In the genomic region with DNA sequence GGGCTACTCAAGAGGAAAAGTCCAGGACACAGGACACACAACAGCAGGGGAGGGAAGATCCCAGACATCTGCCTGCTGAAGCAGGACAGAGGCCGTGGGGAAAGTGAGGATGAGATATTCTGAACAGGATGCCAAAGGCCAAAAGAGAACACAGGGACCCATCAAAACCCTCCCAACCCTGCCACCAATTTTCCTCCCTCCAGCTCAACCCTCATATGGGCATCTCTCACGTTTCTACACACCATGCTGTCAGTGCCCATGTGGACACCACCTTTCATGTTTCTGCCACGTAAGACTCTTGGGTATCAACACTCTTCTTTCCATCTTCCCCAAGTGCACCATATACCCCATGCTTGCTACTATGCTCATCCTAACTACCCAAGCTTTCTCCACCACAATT, we compare ENCODE assay signal across 16 cellular contexts.
DNase-seq lines count a peak whose midpoint lies in the region; ATAC-seq and TF ChIP-seq lines count a peak whose summit lies in the region.
"Had no signal": no experiment of that assay in that cellular context is flagged by ENCODE, and none has a peak within 500 bp of the region (broad histone marks: within the 10 kb centered on the region; RNA-seq: fewer than 3 reads in every experiment).

No MANE protein-coding gene starts in this region.

- in situ Hi-C loops in transverse colon (cut with MboI; ENCODE audit: low pct_ligation_motif_present in 1 of 4, low pct_unique_long_range_greater_than_20kb in 1 of 4, low sequenced_read_pairs in 3 of 4), result no loop called here

- TF ChIP-seq CTCF in esophagus muscularis mucosa (IDR thresholded peaks at IDR 0.05) (no peak), osteocyte (IDR thresholded peaks at IDR 0.05) (no peak), transverse colon (IDR thresholded peaks at IDR 0.05) (no peak), heart left ventricle (IDR thresholded peaks at IDR 0.05) (no peak)

- no peaks in the 10 kb centered on the region for H3K36me3 ChIP-seq in ACC112 (ENCODE audit: insufficient read depth, low read length)
- H3K36me3 ChIP-seq in esophagus muscularis mucosa, result no peaks in the 10 kb centered on the region
- H3K36me3 ChIP-seq in transverse colon, result no peaks in the 10 kb centered on the region
- H3K36me3 ChIP-seq in heart left ventricle, result no peaks in the 10 kb centered on the region
- H3K36me3 ChIP-seq: BLaER1 had no signal

- TF ChIP-seq POLR2A in esophagus muscularis mucosa (IDR thresholded peaks at IDR 0.05; ENCODE audit: low read depth), result no peak
- TF ChIP-seq POLR2A in transverse colon (IDR thresholded peaks at IDR 0.05), result no peak
- TF ChIP-seq POLR2A in heart left ventricle (IDR thresholded peaks at IDR 0.05), result no peak

- H2AFZ ChIP-seq in ACC112 (ENCODE audit: low read length, unreplicated experiment), result no peak overlapping the region
- H2AFZ ChIP-seq: GM23338 had no signal

- H3K4me3 Mint-ChIP-seq in osteocyte (ENCODE audit: unreplicated experiment), result no peak overlapping the region
- H3K4me3 Mint-ChIP-seq: CD8-positive, alpha-beta memory T cell; GM23338 had no signal

- intact Hi-C loops in esophagus muscularis mucosa (cut with DNase I) (no loop called here), transverse colon (cut with DNase I; ENCODE audit: low total_unique reads) (no loop called here), heart left ventricle (cut with DNase I) (no loop called here)

- no peaks in the 10 kb centered on the region for H3K36me3 Mint-ChIP-seq in osteocyte (ENCODE audit: unreplicated experiment)
- H3K36me3 Mint-ChIP-seq: CD8-positive, alpha-beta memory T cell had no signal

- no peak overlapping the region for H3K27ac Mint-ChIP-seq in osteocyte (ENCODE audit: unreplicated experiment)
- H3K27ac Mint-ChIP-seq: CD8-positive, alpha-beta memory T cell; GM23338 had no signal

- DNase-seq in esophagus muscularis mucosa (ENCODE audit: extremely low spot score), result peak; percentile 66
- DNase-seq in osteocyte (ENCODE audit: extremely low spot score, unreplicated experiment), result peak; percentile 25
- DNase-seq in transverse colon, result no peak
- DNase-seq in GF-D8 (lab: John Stamatoyannopoulos, UW), result no peak
- no peak for DNase-seq in heart left ventricle
- no peak for DNase-seq in COR-L47 (lab: John Stamatoyannopoulos, UW)
- DNase-seq: AML-193; CD8-positive, alpha-beta memory T cell; DMS 273 treated with DMSO at 0.1 percent for 48 hours; DMS79 treated with DMSO at 0.1 percent for 48 hours; EL; H7 had no signal

- H3K27me3 Mint-ChIP-seq in osteocyte (ENCODE audit: unreplicated experiment), result peaks cover 21% of the 10 kb centered on the region

- H3K4me1 ChIP-seq in ACC112 (ENCODE audit: control insufficient read depth, insufficient read depth, low read length, unreplicated experiment) (no peaks in the 10 kb centered on the region), esophagus muscularis mucosa (no peaks in the 10 kb centered on the region), transverse colon (peaks cover 0 to 5% (median 0%) of the 10 kb centered on the region in 4 donors), heart left ventricle (peaks cover 0 to 10% (median 0%) of the 10 kb centered on the region in 12 donors)

- peaks cover 7% of the 10 kb centered on the region for H3K4me1 Mint-ChIP-seq in osteocyte (ENCODE audit: unreplicated experiment)
- H3K4me1 Mint-ChIP-seq: CD8-positive, alpha-beta memory T cell had no signal

- peak overlapping the region; percentile 35 for H3K27ac ChIP-seq in ACC112 (ENCODE audit: low read depth, low read length)
- H3K27ac ChIP-seq in esophagus muscularis mucosa (replicated peaks in 1 of 4), result no peak overlapping the region
- H3K27ac ChIP-seq in transverse colon, result peak overlapping the region; percentile 13 to 46 (median 38)
- H3K27ac ChIP-seq in heart left ventricle, result no peak overlapping the region
- H3K27ac ChIP-seq: 22Rv1, BLaER1 had no signal

- H3K4me3 ChIP-seq in ACC112 (ENCODE audit: low read depth, low read length), result no peak overlapping the region
- H3K4me3 ChIP-seq in esophagus muscularis mucosa, result no peak overlapping the region
- H3K4me3 ChIP-seq in transverse colon, result no peak overlapping the region
- no peak overlapping the region for H3K4me3 ChIP-seq in heart left ventricle
- H3K4me3 ChIP-seq: BLaER1, GM23338 had no signal

- H3K79me2 ChIP-seq in ACC112 (ENCODE audit: control insufficient read depth, insufficient read depth, low read length, unreplicated experiment), result no peaks in the 10 kb centered on the region

- H3K9me3 ChIP-seq in esophagus muscularis mucosa, result no peaks in the 10 kb centered on the region
- H3K9me3 ChIP-seq in transverse colon, result no peaks in the 10 kb centered on the region
- H3K9me3 ChIP-seq in heart left ventricle, result peaks cover 0 to under 1% (median 0%) of the 10 kb centered on the region in 12 donors

- ATAC-seq in heart left ventricle, result no peak
- ATAC-seq: GM23338 had no signal

- no peaks in the 10 kb centered on the region for H3K9me3 Mint-ChIP-seq in osteocyte (ENCODE audit: unreplicated experiment)
- H3K9me3 Mint-ChIP-seq: CD8-positive, alpha-beta memory T cell; GM23338 had no signal

- WGBS in esophagus muscularis mucosa, result 92% methylated on average over 3 of the region's 3 CpGs
- 82 to 83% methylated on average over 3 of the region's 3 CpGs for WGBS in transverse colon (ENCODE audit: low coverage in 1 of 2), 2 donors
- 87 to 89% (median 88%) methylated on average over 3 of the region's 3 CpGs for WGBS in heart left ventricle, 4 donors

- H3K27me3 ChIP-seq in ACC112 (ENCODE audit: insufficient read depth, low read length) (peaks cover 19% of the 10 kb centered on the region; the same call in 1 of the 2 replicates), esophagus muscularis mucosa (no peaks in the 10 kb centered on the region), transverse colon (no peaks in the 10 kb centered on the region), heart left ventricle (no peaks in the 10 kb centered on the region)
- H3K27me3 ChIP-seq: BLaER1 had no signal

- TF ChIP-seq EP300 in esophagus muscularis mucosa (IDR thresholded peaks at IDR 0.05) (no peak), transverse colon (IDR thresholded peaks at IDR 0.05; ENCODE audit: low read depth) (no peak)

Comparison
In these comparisons a context has a peak if more than half of its experiments do, and no peak if none do; other contexts are left out.
1. H3K27ac ChIP-seq: peak in ACC112 (single experiment) and transverse colon (4 of 4); none in esophagus muscularis mucosa (0 of 4) and heart left ventricle (0 of 12).
2. DNase-seq: peak in esophagus muscularis mucosa (single experiment) and osteocyte (single experiment); none in transverse colon (single experiment), GF-D8 (single experiment), heart left ventricle (0 of 5) and COR-L47 (single experiment).